In the genomic region with DNA sequence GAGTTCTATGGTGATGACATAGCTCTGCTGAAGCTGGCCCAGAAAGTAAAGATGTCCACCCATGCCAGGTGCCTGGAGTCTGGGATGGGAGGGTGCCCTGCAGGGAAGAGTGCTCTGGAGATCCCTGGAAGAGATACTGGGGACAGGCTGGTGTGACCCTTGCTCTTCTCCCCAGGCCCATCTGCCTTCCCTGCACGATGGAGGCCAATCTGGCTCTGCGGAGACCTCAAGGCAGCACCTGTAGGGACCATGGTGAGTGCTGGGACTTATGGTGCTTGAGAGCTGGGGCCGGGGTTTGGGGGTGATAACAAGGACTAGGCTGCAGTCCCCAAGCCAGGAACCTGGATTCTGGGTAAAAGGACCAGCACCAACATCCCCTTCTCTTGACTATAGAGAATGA, we compare ENCODE assay signal across 1 cellular context.
TF ChIP-seq lines count a peak whose summit lies in the region.

No MANE protein-coding gene starts in this region.

TF ChIP-seq in HepG2, 621 proteins besides CTCF, POLR2A, EP300 and RAD21:
- no peak for TF ChIP-seq MTA1 (CRISPR knock-in tag; IDR thresholded peaks at IDR 0.05; ENCODE audit: borderline replicate concordance)
- 0 out of 2 replicates have a peak, but pooled peaks have one; percentile 61 for TF ChIP-seq FOXC1 (CRISPR knock-in tag; IDR thresholded peaks at IDR 0.05; ENCODE audit: borderline replicate concordance)
TF ChIP-seq in HepG2: peak in this region for 1.
